Comparison of ENCODE assay signal across 10 cellular contexts in the genomic region with DNA sequence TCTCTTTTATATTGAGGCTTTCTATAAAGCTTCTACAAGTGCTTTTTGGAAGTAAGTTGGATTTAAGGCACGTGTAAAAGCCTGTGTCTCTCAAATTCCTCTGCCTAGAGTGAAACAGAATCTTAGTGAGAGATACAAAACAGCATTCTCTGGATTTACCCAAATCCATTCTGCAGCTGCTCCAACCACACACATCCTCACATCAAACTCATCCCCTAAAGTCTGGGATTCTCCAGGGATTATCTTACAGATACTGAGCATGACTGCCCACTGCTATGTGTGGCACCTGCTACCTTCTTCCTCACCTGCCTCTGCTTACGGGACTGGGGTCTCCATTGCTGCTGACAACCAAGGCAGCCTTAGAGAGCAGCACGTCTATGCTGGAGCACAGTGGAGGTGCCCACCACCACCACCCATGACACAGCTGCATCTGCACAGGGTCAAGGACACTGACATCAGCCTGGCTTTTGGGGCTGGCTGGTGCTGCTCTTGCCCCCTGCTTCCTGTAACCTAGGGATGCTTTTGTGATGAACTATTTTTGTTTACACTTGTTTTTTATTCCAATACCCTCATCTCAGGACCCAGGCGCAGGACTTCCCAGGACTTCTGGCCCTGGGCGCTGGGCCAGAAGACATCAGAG.
DNase-seq lines count a peak whose midpoint lies in the region; ATAC-seq, FAIRE-seq and TF ChIP-seq lines count a peak whose summit lies in the region.
"Had no signal": no experiment of that assay in that cellular context is flagged by ENCODE, and none has a peak within 500 bp of the region (broad histone marks: within the 10 kb centered on the region; RNA-seq: fewer than 3 reads in every experiment).

No MANE protein-coding gene starts in this region.

- no peaks in the 10 kb centered on the region for H3K27me3 ChIP-seq in astrocyte (ENCODE audit: insufficient read depth, low read length)
- H3K27me3 ChIP-seq in mesenchymal stem cell (ENCODE audit: control insufficient read depth in 1 of 2, insufficient read depth in 1 of 2, low read length in 2 of 2): no peaks in the 10 kb centered on the region
- H3K27me3 ChIP-seq: neural progenitor cell had no signal

- H3K4ac ChIP-seq in mesenchymal stem cell (ENCODE audit: low read depth in 1 of 2, low read length in 2 of 2): peak overlapping the region; percentile 10 to 42

- peaks cover 0 to 58% of the 10 kb centered on the region in 2 donors for H3K36me3 Mint-ChIP-seq in activated naive CD4-positive, alpha-beta T cell treated with anti-CD3 and anti-CD28 coated beads, Interleukin-2, amount 50 U/mL, for 72 hours
- H3K36me3 Mint-ChIP-seq in astrocyte (ENCODE audit: low read depth, unreplicated experiment) (peaks cover 2% of the 10 kb centered on the region), type B pancreatic cell (no peaks in the 10 kb centered on the region)
- H3K36me3 Mint-ChIP-seq: neural progenitor cell had no signal

- H3K9ac ChIP-seq in astrocyte (ENCODE audit: low read length) (peak overlapping the region; percentile 37), mesenchymal stem cell (ENCODE audit: low read length) (no peak overlapping the region)
- H3K9ac ChIP-seq: neural progenitor cell had no signal

- TF ChIP-seq CTCF in astrocyte (IDR thresholded peaks at IDR 0.05; ENCODE audit: insufficient read depth, low read depth, low read length): no peak
- no peak for TF ChIP-seq CTCF in type B pancreatic cell (conservative IDR thresholded peaks at IDR 0.05)

- H3K27me3 Mint-ChIP-seq in astrocyte (ENCODE audit: low read depth, unreplicated experiment) (peaks cover 10% of the 10 kb centered on the region), type B pancreatic cell (peaks cover 16% of the 10 kb centered on the region)

- no peak for FAIRE-seq in astrocyte (lab: Jason Lieb, UNC)

- intact Hi-C loops in sciatic nerve (cut with DNase I): no loop called here

- H3K27ac ChIP-seq in astrocyte (ENCODE audit: low read depth, low read length) (peak overlapping the region; percentile 82), mesenchymal stem cell (ENCODE audit: low read length, poor library complexity, severe bottlenecking) (no peak overlapping the region)
- H3K27ac ChIP-seq: neural progenitor cell had no signal

- H2BK5ac ChIP-seq in mesenchymal stem cell (ENCODE audit: low read depth, low read length, poor library complexity, severe bottlenecking): no peak overlapping the region

- H3K18ac ChIP-seq in mesenchymal stem cell (ENCODE audit: low read depth in 1 of 2, low read length in 2 of 2): peak overlapping the region; percentile 25 to 94

- H4K8ac ChIP-seq in mesenchymal stem cell (ENCODE audit: low read length): peak overlapping the region; percentile 91

- H3K4me3 Mint-ChIP-seq in astrocyte (ENCODE audit: unreplicated experiment) (no peak overlapping the region), type B pancreatic cell (no peak overlapping the region)
- H3K4me3 Mint-ChIP-seq: neural progenitor cell had no signal

- peak overlapping the region; percentile 61 for H2BK120ac ChIP-seq in mesenchymal stem cell (ENCODE audit: low read depth, low read length)

- peak overlapping the region; percentile 84 to 97 for H2BK12ac ChIP-seq in mesenchymal stem cell (ENCODE audit: low read length in 2 of 2)

- no peaks in the 10 kb centered on the region for H3K79me2 ChIP-seq in astrocyte (ENCODE audit: insufficient read depth, low read length)

- no peak overlapping the region for H3K4me2 ChIP-seq in astrocyte (ENCODE audit: low read length)
- H3K4me2 ChIP-seq in mesenchymal stem cell (ENCODE audit: low read length, poor library complexity, severe bottlenecking): no peak overlapping the region
- H3K4me2 ChIP-seq: neural progenitor cell had no signal

- H3K27ac Mint-ChIP-seq in activated naive CD4-positive, alpha-beta T cell treated with anti-CD3 and anti-CD28 coated beads, Interleukin-2, amount 50 U/mL, for 72 hours: peak overlapping the region; percentile 89 to 98
- H3K27ac Mint-ChIP-seq in astrocyte (ENCODE audit: unreplicated experiment) (no peak overlapping the region), type B pancreatic cell (peak overlapping the region; percentile 91)
- H3K27ac Mint-ChIP-seq: neural progenitor cell had no signal

- H3K4me1 Mint-ChIP-seq in astrocyte (ENCODE audit: low read depth, unreplicated experiment): peaks cover 10% of the 10 kb centered on the region
- peaks cover 27% of the 10 kb centered on the region for H3K4me1 Mint-ChIP-seq in type B pancreatic cell (ENCODE audit: unreplicated experiment)
- H3K4me1 Mint-ChIP-seq: neural progenitor cell had no signal

- peak overlapping the region in 1 of 2 experiments; percentile 5 for H3K14ac ChIP-seq in mesenchymal stem cell (ENCODE audit: low read length in 2 of 2)

- H2AFZ ChIP-seq in astrocyte (ENCODE audit: low read depth, low read length) (no peak overlapping the region), mesenchymal stem cell (ENCODE audit: low read depth, low read length) (no peak overlapping the region)
- H2AFZ ChIP-seq: neural progenitor cell had no signal

- peaks cover 20% of the 10 kb centered on the region for H3K4me1 ChIP-seq in astrocyte (ENCODE audit: insufficient read depth, low read length)
- H3K4me1 ChIP-seq in mesenchymal stem cell (ENCODE audit: control insufficient read depth, insufficient read depth, low read depth, low read length): peaks cover 13% of the 10 kb centered on the region
- H3K4me1 ChIP-seq: neural progenitor cell had no signal

- no peak for ATAC-seq in activated naive CD4-positive, alpha-beta T cell treated with anti-CD3 and anti-CD28 coated beads, Interleukin-2, amount 50 U/mL, for 72 hours
- ATAC-seq in sciatic nerve: no peak

- H3K4me3 ChIP-seq in astrocyte (ENCODE audit: insufficient read depth, low read depth, low read length): no peak overlapping the region
- H3K4me3 ChIP-seq in mesenchymal stem cell (ENCODE audit: insufficient read depth in 1 of 2, low read depth in 1 of 2, low read length in 2 of 2): no peak overlapping the region
- H3K4me3 ChIP-seq: neural progenitor cell had no signal

- no peaks in the 10 kb centered on the region for H3K36me3 ChIP-seq in astrocyte (ENCODE audit: insufficient read depth, low read length)
- H3K36me3 ChIP-seq in mesenchymal stem cell (ENCODE audit: control insufficient read depth in 1 of 2, insufficient read depth in 2 of 2, low read depth in 1 of 2, low read length in 2 of 2): no peaks in the 10 kb centered on the region
- H3K36me3 ChIP-seq: neural progenitor cell had no signal

- H3K23ac ChIP-seq in mesenchymal stem cell (ENCODE audit: low read length in 2 of 2): no peak overlapping the region

- H3K9me3 ChIP-seq in astrocyte (ENCODE audit: insufficient read depth, low read depth, low read length) (no peaks in the 10 kb centered on the region), mesenchymal stem cell (ENCODE audit: control insufficient read depth, low read length) (no peaks in the 10 kb centered on the region)

- H3K9me3 Mint-ChIP-seq in activated naive CD4-positive, alpha-beta T cell treated with anti-CD3 and anti-CD28 coated beads, Interleukin-2, amount 50 U/mL, for 72 hours: peaks cover 0 to 22% of the 10 kb centered on the region in 2 donors
- H3K9me3 Mint-ChIP-seq in astrocyte (ENCODE audit: unreplicated experiment) (no peaks in the 10 kb centered on the region), type B pancreatic cell (no peaks in the 10 kb centered on the region)

- no peaks in the 10 kb centered on the region for H4K20me1 ChIP-seq in astrocyte (ENCODE audit: insufficient read depth, low read length)

- peak overlapping the region; percentile 67 for H4K91ac ChIP-seq in mesenchymal stem cell (ENCODE audit: low read length)

- WGBS in mesenchymal stem cell: 91% methylated on average over 5 of the region's 5 CpGs

- no peaks in the 10 kb centered on the region for H3K79me1 ChIP-seq in mesenchymal stem cell (replicated peaks; ENCODE audit: low read length, poor library complexity, severe bottlenecking)

- DNase-seq in activated naive CD4-positive, alpha-beta T cell treated with anti-CD3 and anti-CD28 coated beads, Interleukin-2, amount 50 U/mL, for 72 hours (ENCODE audit: low spot score in 2 of 2): no peak
- no peak for DNase-seq in activated naive CD4-positive, alpha-beta T cell treated with Interleukin-2 at 50 U/mL for 16 hours
- DNase-seq in astrocyte (ENCODE audit: low read depth) (no peak), mesenchymal stem cell (no peak), type B pancreatic cell (ENCODE audit: extremely low spot score, unreplicated experiment) (no peak), pons (ENCODE audit: low spot score) (no peak), sciatic nerve (ENCODE audit: low spot score) (no peak), NCI-H2171 treated with DMSO at 0.1 percent for 48 hours (lab: John Stamatoyannopoulos, UW) (no peak)
- DNase-seq: GDM1 had no signal

- peak overlapping the region; percentile 33 for H2AK5ac ChIP-seq in mesenchymal stem cell (ENCODE audit: low read length, severe bottlenecking)

- peak overlapping the region; percentile 88 for H2BK15ac ChIP-seq in mesenchymal stem cell (ENCODE audit: low read depth, poor library complexity, severe bottlenecking)
